2 cellular contexts compared by ENCODE assay signal in genomic region chrX:150508461-150509367, GRCh38.
TF ChIP-seq lines count a peak whose summit lies in the region.

No MANE protein-coding gene starts in this region.

TF ChIP-seq in SK-N-SH treated with all-trans-retinoic acid at 6 μM for 48 hours, 23 proteins besides CTCF, POLR2A, EP300 and RAD21 (continued from another document):
- TF ChIP-seq POU6F1 (CRISPR knock-in tag; IDR thresholded peaks at IDR 0.05; ENCODE audit: borderline replicate concordance, low read depth), result no peak
- no peak for TF ChIP-seq SNAI2 (CRISPR knock-in tag; IDR thresholded peaks at IDR 0.05)
- TF ChIP-seq ZFP3 (CRISPR knock-in tag; IDR thresholded peaks at IDR 0.05), result no peak
- no peak for TF ChIP-seq TOX (CRISPR knock-in tag; IDR thresholded peaks at IDR 0.05; ENCODE audit: borderline replicate concordance)
- no peak for TF ChIP-seq BACH2 (CRISPR knock-in tag; IDR thresholded peaks at IDR 0.05; ENCODE audit: borderline replicate concordance)
- no peak for TF ChIP-seq ISL1 (CRISPR knock-in tag; IDR thresholded peaks at IDR 0.05)
- TF ChIP-seq ZNF70 (CRISPR knock-in tag; IDR thresholded peaks at IDR 0.05), result no peak
- no peak for TF ChIP-seq ZC3H10 (CRISPR knock-in tag; IDR thresholded peaks at IDR 0.05)
- no peak for TF ChIP-seq OSR1 (CRISPR knock-in tag; IDR thresholded peaks at IDR 0.05)
- TF ChIP-seq, protein P1, sequence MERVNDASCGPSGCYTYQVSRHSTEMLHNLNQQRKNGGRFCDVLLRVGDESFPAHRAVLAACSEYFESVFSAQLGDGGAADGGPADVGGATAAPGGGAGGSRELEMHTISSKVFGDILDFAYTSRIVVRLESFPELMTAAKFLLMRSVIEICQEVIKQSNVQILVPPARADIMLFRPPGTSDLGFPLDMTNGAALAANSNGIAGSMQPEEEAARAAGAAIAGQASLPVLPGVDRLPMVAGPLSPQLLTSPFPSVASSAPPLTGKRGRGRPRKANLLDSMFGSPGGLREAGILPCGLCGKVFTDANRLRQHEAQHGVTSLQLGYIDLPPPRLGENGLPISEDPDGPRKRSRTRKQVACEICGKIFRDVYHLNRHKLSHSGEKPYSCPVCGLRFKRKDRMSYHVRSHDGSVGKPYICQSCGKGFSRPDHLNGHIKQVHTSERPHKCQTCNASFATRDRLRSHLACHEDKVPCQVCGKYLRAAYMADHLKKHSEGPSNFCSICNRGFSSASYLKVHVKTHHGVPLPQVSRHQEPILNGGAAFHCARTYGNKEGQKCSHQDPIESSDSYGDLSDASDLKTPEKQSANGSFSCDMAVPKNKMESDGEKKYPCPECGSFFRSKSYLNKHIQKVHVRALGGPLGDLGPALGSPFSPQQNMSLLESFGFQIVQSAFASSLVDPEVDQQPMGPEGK (CRISPR knock-in tag; IDR thresholded peaks at IDR 0.05; ENCODE audit: borderline replicate concordance), result no peak
- TF ChIP-seq ZFP30 (CRISPR knock-in tag; IDR thresholded peaks at IDR 0.05), result no peak

TF ChIP-seq in SK-N-SH, 30 proteins besides CTCF, POLR2A, EP300 and RAD21 (continued from another document):
- TF ChIP-seq IRF3 (IDR thresholded peaks at IDR 0.05; ENCODE audit: low read depth, low read length), result no peak
TF ChIP-seq in SK-N-SH: peak in this region for 0.
